1 cellular context compared by ENCODE assay signal in the genomic region with DNA sequence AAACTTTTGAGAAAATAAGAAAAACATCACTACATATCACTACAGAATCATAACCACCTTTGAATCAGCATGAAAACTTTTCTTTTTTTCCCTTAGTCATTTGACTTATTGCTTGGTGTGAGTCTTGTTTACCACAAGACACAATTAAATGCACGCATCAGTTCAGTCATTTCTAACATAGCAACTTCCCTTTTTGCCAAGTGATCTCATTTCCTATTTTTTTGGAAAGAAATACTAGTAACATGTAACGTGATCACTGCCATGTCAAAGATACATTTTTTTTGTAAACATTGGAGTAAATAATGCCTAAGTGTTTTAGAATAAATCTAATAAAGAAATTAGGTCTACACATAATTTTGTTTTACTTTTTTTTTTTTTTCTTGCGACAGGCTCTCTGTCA.
A peak's percentile ranks its signal among the peaks of the same experiment; 100 is the strongest.
TF ChIP-seq lines count a peak whose summit lies in the region.

No MANE protein-coding gene starts in this region.

TF ChIP-seq in GM12878, 131 proteins besides CTCF, POLR2A, EP300 and RAD21 (continued from another document):
- TF ChIP-seq, protein P1, sequence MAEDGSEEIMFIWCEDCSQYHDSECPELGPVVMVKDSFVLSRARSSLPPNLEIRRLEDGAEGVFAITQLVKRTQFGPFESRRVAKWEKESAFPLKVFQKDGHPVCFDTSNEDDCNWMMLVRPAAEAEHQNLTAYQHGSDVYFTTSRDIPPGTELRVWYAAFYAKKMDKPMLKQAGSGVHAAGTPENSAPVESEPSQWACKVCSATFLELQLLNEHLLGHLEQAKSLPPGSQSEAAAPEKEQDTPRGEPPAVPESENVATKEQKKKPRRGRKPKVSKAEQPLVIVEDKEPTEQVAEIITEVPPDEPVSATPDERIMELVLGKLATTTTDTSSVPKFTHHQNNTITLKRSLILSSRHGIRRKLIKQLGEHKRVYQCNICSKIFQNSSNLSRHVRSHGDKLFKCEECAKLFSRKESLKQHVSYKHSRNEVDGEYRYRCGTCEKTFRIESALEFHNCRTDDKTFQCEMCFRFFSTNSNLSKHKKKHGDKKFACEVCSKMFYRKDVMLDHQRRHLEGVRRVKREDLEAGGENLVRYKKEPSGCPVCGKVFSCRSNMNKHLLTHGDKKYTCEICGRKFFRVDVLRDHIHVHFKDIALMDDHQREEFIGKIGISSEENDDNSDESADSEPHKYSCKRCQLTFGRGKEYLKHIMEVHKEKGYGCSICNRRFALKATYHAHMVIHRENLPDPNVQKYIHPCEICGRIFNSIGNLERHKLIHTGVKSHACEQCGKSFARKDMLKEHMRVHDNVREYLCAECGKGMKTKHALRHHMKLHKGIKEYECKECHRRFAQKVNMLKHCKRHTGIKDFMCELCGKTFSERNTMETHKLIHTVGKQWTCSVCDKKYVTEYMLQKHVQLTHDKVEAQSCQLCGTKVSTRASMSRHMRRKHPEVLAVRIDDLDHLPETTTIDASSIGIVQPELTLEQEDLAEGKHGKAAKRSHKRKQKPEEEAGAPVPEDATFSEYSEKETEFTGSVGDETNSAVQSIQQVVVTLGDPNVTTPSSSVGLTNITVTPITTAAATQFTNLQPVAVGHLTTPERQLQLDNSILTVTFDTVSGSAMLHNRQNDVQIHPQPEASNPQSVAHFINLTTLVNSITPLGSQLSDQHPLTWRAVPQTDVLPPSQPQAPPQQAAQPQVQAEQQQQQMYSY (CRISPR knock-in tag; IDR thresholded peaks at IDR 0.05): no peak
- peak in 1 of 2 experiments; percentile 87; a peak in 2 of 4 replicates for TF ChIP-seq ETV6 (conservative IDR thresholded peaks at IDR 0.05 in 1 of 2, IDR thresholded peaks at IDR 0.05 in 1 of 2; ENCODE audit: borderline replicate concordance in 1 of 2, low read depth in 1 of 2)
- peak; percentile 57; the same call in 1 of the 2 replicates for TF ChIP-seq CHD2 (IDR thresholded peaks at IDR 0.05; ENCODE audit: borderline replicate concordance, low read depth, low read length)
- no peak for TF ChIP-seq ZSCAN29 (IDR thresholded peaks at IDR 0.05)
- TF ChIP-seq, protein P2, sequence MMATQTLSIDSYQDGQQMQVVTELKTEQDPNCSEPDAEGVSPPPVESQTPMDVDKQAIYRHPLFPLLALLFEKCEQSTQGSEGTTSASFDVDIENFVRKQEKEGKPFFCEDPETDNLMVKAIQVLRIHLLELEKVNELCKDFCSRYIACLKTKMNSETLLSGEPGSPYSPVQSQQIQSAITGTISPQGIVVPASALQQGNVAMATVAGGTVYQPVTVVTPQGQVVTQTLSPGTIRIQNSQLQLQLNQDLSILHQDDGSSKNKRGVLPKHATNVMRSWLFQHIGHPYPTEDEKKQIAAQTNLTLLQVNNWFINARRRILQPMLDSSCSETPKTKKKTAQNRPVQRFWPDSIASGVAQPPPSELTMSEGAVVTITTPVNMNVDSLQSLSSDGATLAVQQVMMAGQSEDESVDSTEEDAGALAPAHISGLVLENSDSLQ (IDR thresholded peaks at IDR 0.05): peak; percentile 46; the same call in 1 of the 2 replicates
- TF ChIP-seq TARDBP (IDR thresholded peaks at IDR 0.05; ENCODE audit: borderline replicate concordance): no peak
- no peak for TF ChIP-seq POLR2AphosphoS5 (IDR thresholded peaks at IDR 0.05; ENCODE audit: low read length)
- 0 out of 2 replicates have a peak, but pooled peaks have one; percentile 67 for TF ChIP-seq PML (IDR thresholded peaks at IDR 0.05; ENCODE audit: low read length)
- TF ChIP-seq BRCA1 (IDR thresholded peaks at IDR 0.05; ENCODE audit: low read depth, low read length): no peak
- TF ChIP-seq KLF5 (IDR thresholded peaks at IDR 0.05; ENCODE audit: partially characterized antibody): peak; percentile 45
- TF ChIP-seq, protein P3, sequence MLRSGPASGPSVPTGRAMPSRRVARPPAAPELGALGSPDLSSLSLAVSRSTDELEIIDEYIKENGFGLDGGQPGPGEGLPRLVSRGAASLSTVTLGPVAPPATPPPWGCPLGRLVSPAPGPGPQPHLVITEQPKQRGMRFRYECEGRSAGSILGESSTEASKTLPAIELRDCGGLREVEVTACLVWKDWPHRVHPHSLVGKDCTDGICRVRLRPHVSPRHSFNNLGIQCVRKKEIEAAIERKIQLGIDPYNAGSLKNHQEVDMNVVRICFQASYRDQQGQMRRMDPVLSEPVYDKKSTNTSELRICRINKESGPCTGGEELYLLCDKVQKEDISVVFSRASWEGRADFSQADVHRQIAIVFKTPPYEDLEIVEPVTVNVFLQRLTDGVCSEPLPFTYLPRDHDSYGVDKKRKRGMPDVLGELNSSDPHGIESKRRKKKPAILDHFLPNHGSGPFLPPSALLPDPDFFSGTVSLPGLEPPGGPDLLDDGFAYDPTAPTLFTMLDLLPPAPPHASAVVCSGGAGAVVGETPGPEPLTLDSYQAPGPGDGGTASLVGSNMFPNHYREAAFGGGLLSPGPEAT (IDR thresholded peaks at IDR 0.05; ENCODE audit: low read depth): peak; percentile 87; the same call in 1 of the 2 replicates
- TF ChIP-seq IKZF2 (IDR thresholded peaks at IDR 0.05): peak; percentile 91 to 95
- peak; percentile 89 for TF ChIP-seq BMI1 (IDR thresholded peaks at IDR 0.05; ENCODE audit: borderline replicate concordance)
- no peak for TF ChIP-seq KAT2A (conservative IDR thresholded peaks at IDR 0.05; ENCODE audit: control insufficient read depth, low read depth, low read length)
- peak; percentile 58; the same call in 1 of the 2 replicates for TF ChIP-seq GABPA (IDR thresholded peaks at IDR 0.05; ENCODE audit: low read depth)
- peak; percentile 98; the same call in 1 of the 2 replicates for TF ChIP-seq BACH1 (IDR thresholded peaks at IDR 0.05; ENCODE audit: borderline replicate concordance)
- peak; percentile 78 for TF ChIP-seq PAX5 (IDR thresholded peaks at IDR 0.05; ENCODE audit: borderline replicate concordance, low read depth, low read length)
- TF ChIP-seq NBN (IDR thresholded peaks at IDR 0.05): peak; percentile 71; the same call in 1 of the 2 replicates
- peak; percentile 70; the same call in 1 of the 2 replicates for TF ChIP-seq TBL1XR1 (IDR thresholded peaks at IDR 0.05; ENCODE audit: low read depth, low read length)
- TF ChIP-seq MEF2A (IDR thresholded peaks at IDR 0.05; ENCODE audit: insufficient read depth, low read depth, low read length): peak; percentile 72; the same call in 1 of the 2 replicates
- peak; percentile 80 for TF ChIP-seq CREM (IDR thresholded peaks at IDR 0.05; ENCODE audit: low read depth)
- peak; percentile 85; the same call in 1 of the 2 replicates for TF ChIP-seq MTA3 (IDR thresholded peaks at IDR 0.05; ENCODE audit: borderline replicate concordance, low read length)
- TF ChIP-seq, protein P4, sequence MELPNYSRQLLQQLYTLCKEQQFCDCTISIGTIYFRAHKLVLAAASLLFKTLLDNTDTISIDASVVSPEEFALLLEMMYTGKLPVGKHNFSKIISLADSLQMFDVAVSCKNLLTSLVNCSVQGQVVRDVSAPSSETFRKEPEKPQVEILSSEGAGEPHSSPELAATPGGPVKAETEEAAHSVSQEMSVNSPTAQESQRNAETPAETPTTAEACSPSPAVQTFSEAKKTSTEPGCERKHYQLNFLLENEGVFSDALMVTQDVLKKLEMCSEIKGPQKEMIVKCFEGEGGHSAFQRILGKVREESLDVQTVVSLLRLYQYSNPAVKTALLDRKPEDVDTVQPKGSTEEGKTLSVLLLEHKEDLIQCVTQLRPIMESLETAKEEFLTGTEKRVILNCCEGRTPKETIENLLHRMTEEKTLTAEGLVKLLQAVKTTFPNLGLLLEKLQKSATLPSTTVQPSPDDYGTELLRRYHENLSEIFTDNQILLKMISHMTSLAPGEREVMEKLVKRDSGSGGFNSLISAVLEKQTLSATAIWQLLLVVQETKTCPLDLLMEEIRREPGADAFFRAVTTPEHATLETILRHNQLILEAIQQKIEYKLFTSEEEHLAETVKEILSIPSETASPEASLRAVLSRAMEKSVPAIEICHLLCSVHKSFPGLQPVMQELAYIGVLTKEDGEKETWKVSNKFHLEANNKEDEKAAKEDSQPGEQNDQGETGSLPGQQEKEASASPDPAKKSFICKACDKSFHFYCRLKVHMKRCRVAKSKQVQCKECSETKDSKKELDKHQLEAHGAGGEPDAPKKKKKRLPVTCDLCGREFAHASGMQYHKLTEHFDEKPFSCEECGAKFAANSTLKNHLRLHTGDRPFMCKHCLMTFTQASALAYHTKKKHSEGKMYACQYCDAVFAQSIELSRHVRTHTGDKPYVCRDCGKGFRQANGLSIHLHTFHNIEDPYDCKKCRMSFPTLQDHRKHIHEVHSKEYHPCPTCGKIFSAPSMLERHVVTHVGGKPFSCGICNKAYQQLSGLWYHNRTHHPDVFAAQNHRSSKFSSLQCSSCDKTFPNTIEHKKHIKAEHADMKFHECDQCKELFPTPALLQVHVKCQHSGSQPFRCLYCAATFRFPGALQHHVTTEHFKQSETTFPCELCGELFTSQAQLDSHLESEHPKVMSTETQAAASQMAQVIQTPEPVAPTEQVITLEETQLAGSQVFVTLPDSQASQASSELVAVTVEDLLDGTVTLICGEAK (IDR thresholded peaks at IDR 0.05; ENCODE audit: borderline replicate concordance): no peak; the same call in 1 of the 2 replicates
- peak; percentile 92; the same call in 1 of the 2 replicates for TF ChIP-seq FOXM1 (IDR thresholded peaks at IDR 0.05; ENCODE audit: low read depth, low read length)
